8 cellular contexts compared by ENCODE assay signal in the genomic region with DNA sequence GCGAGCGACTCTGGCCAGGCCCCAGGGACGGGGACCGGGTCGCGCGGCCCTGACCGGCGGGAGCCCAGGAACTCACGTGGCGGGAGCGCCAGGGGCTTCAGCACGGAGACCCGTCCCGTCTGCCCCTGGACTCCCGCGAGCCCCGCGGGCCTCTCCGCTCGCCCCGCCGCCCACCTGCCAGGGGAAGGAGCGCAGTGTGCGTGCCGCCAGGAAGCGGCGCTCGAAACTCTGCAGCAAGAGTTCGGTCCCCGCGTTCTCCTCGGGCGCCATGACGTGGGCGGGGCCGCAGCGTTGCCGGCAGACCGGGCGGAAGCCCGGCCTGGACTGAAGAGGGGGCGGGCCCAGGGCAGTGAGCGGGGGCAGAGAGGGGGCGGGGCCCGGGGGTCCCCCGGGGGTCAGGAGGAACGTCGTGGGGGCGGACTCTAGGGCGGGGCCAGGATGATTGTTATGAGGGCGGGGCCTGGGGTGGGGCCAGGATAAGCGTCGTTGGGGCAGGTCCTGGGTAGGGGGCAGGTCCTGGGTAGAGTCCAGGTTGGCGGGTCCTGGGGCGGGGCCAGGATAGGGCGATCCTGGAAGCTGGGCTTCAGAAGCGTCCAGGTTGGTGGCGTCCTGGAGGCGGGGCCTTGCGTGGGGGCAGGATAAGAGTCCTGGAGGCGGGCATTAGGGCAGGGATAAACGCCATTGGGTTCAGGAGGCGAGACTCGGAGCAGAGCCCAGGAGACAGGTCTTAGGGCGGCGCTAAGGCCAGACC. TPM values are rescaled to one million over a fixed set of nuclear protein-coding genes. Genes with fewer than 3 reads are reported as not detected.
DNase-seq lines count a peak whose midpoint lies in the region; TF ChIP-seq lines count a peak whose summit lies in the region.
"Not testable (repeated sequence)": the region's sequence is repeated elsewhere in the genome, so short reads cannot be mapped to it uniquely, and the experiment has no call there.

A gene with protein sequence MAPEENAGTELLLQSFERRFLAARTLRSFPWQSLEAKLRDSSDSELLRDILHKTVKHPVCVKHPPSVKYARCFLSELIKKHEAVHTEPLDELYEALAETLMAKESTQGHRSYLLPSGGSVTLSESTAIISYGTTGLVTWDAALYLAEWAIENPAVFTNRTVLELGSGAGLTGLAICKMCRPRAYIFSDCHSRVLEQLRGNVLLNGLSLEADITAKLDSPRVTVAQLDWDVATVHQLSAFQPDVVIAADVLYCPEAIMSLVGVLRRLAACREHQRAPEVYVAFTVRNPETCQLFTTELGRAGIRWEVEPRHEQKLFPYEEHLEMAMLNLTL (minus strand): TSS at position 326 of the 751 bp plus-strand sequence. CDS start 56 bp downstream, at position 270.

- not testable (repeated sequence) for TF ChIP-seq POLR2A in NB4 (IDR thresholded peaks at IDR 0.05; ENCODE audit: extremely low read depth, insufficient read length)

- peak within 1 kb of the TSS; percentile 91 for H3K27ac Mint-ChIP-seq in HFFc6
- H3K27ac Mint-ChIP-seq in activated naive CD4-positive, alpha-beta T cell treated with anti-CD3 and anti-CD28 coated beads, Interleukin-2, amount 10 ng/mL, durations not matched to agents 7 days and 5 days, result peak within 1 kb of the TSS; percentile 97

- H3K4me1 Mint-ChIP-seq in HFFc6 (ENCODE audit: low read depth), result peaks cover 11% of the 10 kb centered on the region
- H3K4me1 Mint-ChIP-seq in activated naive CD4-positive, alpha-beta T cell treated with anti-CD3 and anti-CD28 coated beads, Interleukin-2, amount 10 ng/mL, durations not matched to agents 7 days and 5 days, result peaks cover 24% of the 10 kb centered on the region

- not testable (repeated sequence) for H3K36me3 Mint-ChIP-seq in HFFc6 (ENCODE audit: low read depth); activated naive CD4-positive, alpha-beta T cell treated with anti-CD3 and anti-CD28 coated beads, Interleukin-2, amount 10 ng/mL, durations not matched to agents 7 days and 5 days

- H3K27ac ChIP-seq in substantia nigra (ENCODE audit: low read depth, low read length, poor library complexity, severe bottlenecking), result peak within 1 kb of the TSS; percentile 63

- H3K27me3 Mint-ChIP-seq in HFFc6 (ENCODE audit: insufficient read depth), result peaks cover 16% of the 10 kb centered on the region
- peaks cover 29% of the 10 kb centered on the region for H3K27me3 Mint-ChIP-seq in activated naive CD4-positive, alpha-beta T cell treated with anti-CD3 and anti-CD28 coated beads, Interleukin-2, amount 10 ng/mL, durations not matched to agents 7 days and 5 days

- TF ChIP-seq CTCF in HFFc6 (IDR thresholded peaks at IDR 0.05); NB4 (IDR thresholded peaks at IDR 0.05; ENCODE audit: low read depth, low read length): not testable (repeated sequence)

- CTCF ChIA-PET in activated naive CD4-positive, alpha-beta T cell treated with anti-CD3 and anti-CD28 coated beads, Interleukin-2, amount 10 ng/mL, durations not matched to agents 7 days and 5 days (lab: Charles Lee), result not testable (repeated sequence)

- H3K4me3 ChIP-seq in NB4 (ENCODE audit: low read depth, low read length), result peak within 1 kb of the TSS; percentile 76

- H3K9me3 Mint-ChIP-seq in HFFc6; activated naive CD4-positive, alpha-beta T cell treated with anti-CD3 and anti-CD28 coated beads, Interleukin-2, amount 10 ng/mL, durations not matched to agents 7 days and 5 days: not testable (repeated sequence)

- DNase-seq in GDM1 (lab: John Stamatoyannopoulos, UW) (peak; percentile 97), HFFc6 (peak; percentile 100), NB4 (ENCODE audit: low read depth) (peak; percentile 96), SK-N-DZ (ENCODE audit: low spot score) (peak; percentile 99), germinal center (ENCODE audit: low spot score) (peak; percentile 89), non-pigmented ciliary epithelial cell (ENCODE audit: low read depth) (peak; percentile 97), substantia nigra (lab: John Stamatoyannopoulos, UW) (peak; percentile 64 to 100 (median 99))
- peak; percentile 98 for DNase-seq in activated naive CD4-positive, alpha-beta T cell treated with anti-CD3 and anti-CD28 coated beads, Interleukin-2, amount 10 ng/mL, durations not matched to agents 7 days and 5 days

- peak within 1 kb of the TSS; percentile 93 for H3K4me3 Mint-ChIP-seq in HFFc6
- peak within 1 kb of the TSS; percentile 88 for H3K4me3 Mint-ChIP-seq in activated naive CD4-positive, alpha-beta T cell treated with anti-CD3 and anti-CD28 coated beads, Interleukin-2, amount 10 ng/mL, durations not matched to agents 7 days and 5 days

RNA-seq across cellular contexts. Expression of the gene that starts here (rescaled TPM):
- total RNA-seq in HFFc6 (2021; fragmentation: NEBNext Ultra II Directional; extraction: Animal tissue kit (Norgen Biotek cat#: 25700)), result 10 to 100 TPM; 13.7 to 20.1 (median 15.9) TPM
- polyA plus RNA-seq in SK-N-DZ (2014; cell fraction: cytosol; rRNA removed), result 19.8 and 25.1 TPM in 2 replicates
- polyA plus RNA-seq in SK-N-DZ (2014; cell fraction: nucleus; rRNA removed), result 18.3 and 19.6 TPM in 2 replicates

Comparison
In these comparisons a context has a peak if more than half of its experiments do, and no peak if none do; other contexts are left out.
1. Peak in every context shown above with its lines: DNase-seq, H3K4me3 ChIP-seq and H3K27ac ChIP-seq.